27 cellular contexts compared by ENCODE assay signal in genomic region chr11:47498584-47499152, GRCh38. TPM values are rescaled to one million over a fixed set of nuclear protein-coding genes. Genes with fewer than 3 reads are reported as not detected.
DNase-seq lines count a peak whose midpoint lies in the region; ATAC-seq, FAIRE-seq and TF ChIP-seq lines count a peak whose summit lies in the region.
"Had no signal": no experiment of that assay in that cellular context is flagged by ENCODE, and none has a peak within 500 bp of the region (broad histone marks: within the 10 kb centered on the region; RNA-seq: fewer than 3 reads in every experiment).

No MANE protein-coding gene starts in this region.

- H3K9me3 ChIP-seq in A673 (ENCODE audit: low read depth, low read length, poor library complexity, severe bottlenecking) (no peaks in the 10 kb centered on the region), K562 (replicated peaks; ENCODE audit: control insufficient read depth, insufficient read depth, low read depth, low read length) (no peaks in the 10 kb centered on the region)
- H3K9me3 ChIP-seq: ascending aorta, MG63, SJSA1, spleen, testis, vagina had no signal

- FAIRE-seq in GM19239 (lab: Jason Lieb, UNC), result peak; percentile 18
- no peak for FAIRE-seq in K562 (lab: Jason Lieb, UNC)
- FAIRE-seq: endometrium, kidney had no signal

- no peak overlapping the region for H3K4me2 ChIP-seq in K562 (ENCODE audit: insufficient read depth, low read length)

- peaks cover 38% of the 10 kb centered on the region for H3K4me1 Mint-ChIP-seq in nephron progenitor cell
- H3K4me1 Mint-ChIP-seq in progenitor cell of endocrine pancreas (ENCODE audit: low read depth), result peaks cover 26% of the 10 kb centered on the region

- peak overlapping the region; percentile 88 for H3K27ac Mint-ChIP-seq in nephron progenitor cell
- H3K27ac Mint-ChIP-seq in progenitor cell of endocrine pancreas, result no peak overlapping the region
- H3K27ac Mint-ChIP-seq: activated T-helper 17 cell treated with anti-CD3 and anti-CD28 coated beads, Interleukin-2, amount 50 U/mL, for 72 hours had no signal

- no peaks in the 10 kb centered on the region for H3K9me3 Mint-ChIP-seq in nephron progenitor cell
- no peaks in the 10 kb centered on the region for H3K9me3 Mint-ChIP-seq in progenitor cell of endocrine pancreas (ENCODE audit: low read depth)
- H3K9me3 Mint-ChIP-seq: activated naive CD4-positive, alpha-beta T cell treated with anti-CD3 and anti-CD28 coated beads, Interleukin-2, amount 50 U/mL, for 24 hours; activated T-helper 17 cell treated with anti-CD3 and anti-CD28 coated beads, Interleukin-2, amount 50 U/mL, for 72 hours; stimulated activated naive B cell treated with anti-CD40 and anti-IgM and Interleukin-4, amounts not matched to agents 10 μg/mL and 1 μg/mL and 100 μg/mL, for 72 hours had no signal

- H3K4me1 ChIP-seq in A673 (ENCODE audit: insufficient read depth, low read length, poor library complexity, severe bottlenecking) (peaks cover 64% of the 10 kb centered on the region), K562 (replicated peaks in 1 of 2; ENCODE audit: control insufficient read depth in 2 of 2, insufficient read depth in 2 of 2, low read length in 2 of 2) (peaks cover 4 to 10% of the 10 kb centered on the region in 2 experiments; a peak in 3 of 5 replicates)

- H3K27me3 ChIP-seq in A673 (replicated peaks; ENCODE audit: insufficient read depth, low read depth, low read length, poor library complexity), result no peaks in the 10 kb centered on the region
- no peaks in the 10 kb centered on the region for H3K27me3 ChIP-seq in K562 (ENCODE audit: control insufficient read depth in 2 of 2, insufficient read depth in 2 of 2, low read length in 2 of 2)
- H3K27me3 ChIP-seq: ascending aorta, MG63, SJSA1, spleen, testis, vagina had no signal

- DNase-seq in A673 (ENCODE audit: low spot score) (no peak), GM19239 (ENCODE audit: insufficient read length, low spot score) (no peak), K562 (ENCODE audit: extremely low read depth in 1 of 4, low spot score in 3 of 4) (no peak), nephron progenitor cell (no peak), progenitor cell of endocrine pancreas (ENCODE audit: low spot score, unreplicated experiment) (no peak)
- DNase-seq: ACHN; kidney; MG63; NCI-H510A treated with DMSO at 0.1 percent for 48 hours; NK-92 treated with Interleukin-12 subunit alpha and Interleukin-12 subunit beta, amount 100 ng/mL, for 24 hours; spleen; stimulated activated CD4-positive, alpha-beta T cell treated with anti-CD3 and anti-CD28 coated beads, Interleukin-2, amount 100 ng/mL, for 48 hours; stimulated activated naive B cell treated with anti-CD40 and anti-IgM and Interleukin-4, amounts not matched to agents 10 μg/mL and 1 μg/mL and 100 μg/mL, for 72 hours; testis had no signal

- H3K36me3 Mint-ChIP-seq in nephron progenitor cell (ENCODE audit: low read depth), result peaks cover 26% of the 10 kb centered on the region
- H3K36me3 Mint-ChIP-seq in progenitor cell of endocrine pancreas (ENCODE audit: insufficient read depth), result peaks cover 3% of the 10 kb centered on the region

- TF ChIP-seq POLR2A in K562 (conservative IDR thresholded peaks at IDR 0.05), result no peak

- no peak overlapping the region for H3K9ac ChIP-seq in K562 (ENCODE audit: insufficient read depth in 1 of 2, low read depth in 2 of 2, low read length in 2 of 2)

- H3K27ac ChIP-seq in A673 (ENCODE audit: low read depth, low read length, poor library complexity, severe bottlenecking) (peak overlapping the region; percentile 0), K562 (ENCODE audit: extremely low read depth, low read depth, low read length) (no peak overlapping the region)
- H3K27ac ChIP-seq: ascending aorta, SJSA1, vagina had no signal

- POLR2A ChIA-PET in A673 (lab: Charles Lee; ENCODE audit: low non-redundant PET) (interaction anchor here (1.0 kb wide), 1 partner anchor 17 kb away, joined by 4 read pairs; no protein-coding TSS in a partner anchor), K562 (lab: Yijun Ruan, JAX) (interaction anchor here (0.7 to 4.1 kb wide), 4 partner anchors 8 to 15 kb away, joined by 3 to 14 read pairs (median 8); no protein-coding TSS in a partner anchor)

- no peak overlapping the region for H2AFZ ChIP-seq in K562 (ENCODE audit: low read depth, low read length)

- H3K36me3 ChIP-seq in A673 (ENCODE audit: insufficient read depth, low read length, poor library complexity, severe bottlenecking) (peaks cover 39% of the 10 kb centered on the region), K562 (ENCODE audit: control insufficient read depth, insufficient read depth, low read length) (peaks cover 76% of the 10 kb centered on the region)
- H3K36me3 ChIP-seq: vagina had no signal

- 74% methylated on average over 4 of the region's 4 CpGs for WGBS in K562 (ENCODE audit: insufficient coverage, low coverage, missing lambda C conversion rate)

- no peak for TF ChIP-seq RAD21 in K562 (CRISPR knock-in tag; conservative IDR thresholded peaks at IDR 0.05 in 1 of 2, IDR thresholded peaks at IDR 0.05 in 1 of 2)

- TF ChIP-seq CTCF in A673 (conservative IDR thresholded peaks at IDR 0.05; ENCODE audit: low read depth, low read length) (no peak), K562 (IDR thresholded peaks at IDR 0.05 in 2 of 3, conservative IDR thresholded peaks at IDR 0.05 in 1 of 3; ENCODE audit: insufficient read depth in 2 of 3, low read depth in 1 of 3, low read length in 3 of 3) (no peak), nephron progenitor cell (IDR thresholded peaks at IDR 0.05) (no peak), progenitor cell of endocrine pancreas (IDR thresholded peaks at IDR 0.05; ENCODE audit: unreplicated experiment) (no peak)

- BruUV-seq in A673 (replicated peaks; lab: Mats Ljungman, UMichigan) (no TSS peak), K562 (replicated peaks; lab: Mats Ljungman, UMichigan) (no TSS peak)

- H4K20me1 ChIP-seq in K562 (replicated peaks; ENCODE audit: control insufficient read depth, insufficient read depth, low read length), result peaks cover 16% of the 10 kb centered on the region

- H3K27me3 Mint-ChIP-seq in nephron progenitor cell (ENCODE audit: low read depth, poor library complexity), result no peaks in the 10 kb centered on the region
- H3K27me3 Mint-ChIP-seq in progenitor cell of endocrine pancreas, result no peaks in the 10 kb centered on the region
- H3K27me3 Mint-ChIP-seq: activated naive CD4-positive, alpha-beta T cell treated with anti-CD3 and anti-CD28 coated beads, Interleukin-2, amount 50 U/mL, for 24 hours; activated T-helper 17 cell treated with anti-CD3 and anti-CD28 coated beads, Interleukin-2, amount 50 U/mL, for 72 hours; stimulated activated naive B cell treated with anti-CD40 and anti-IgM and Interleukin-4, amounts not matched to agents 10 μg/mL and 1 μg/mL and 100 μg/mL, for 72 hours had no signal

- no peak overlapping the region for H3K4me3 ChIP-seq in A673 (ENCODE audit: low read depth, low read length, poor library complexity, severe bottlenecking)
- no peak overlapping the region for H3K4me3 ChIP-seq in K562
- H3K4me3 ChIP-seq: ascending aorta, lung, MG63, SJSA1, testis, vagina had no signal

- in situ Hi-C loops in K562 (cut with MboI), result no loop called here

- intact Hi-C loops in A673 (cut with micrococcal nuclease; ENCODE audit: unreplicated experiment), result no loop called here
- intact Hi-C loops in K562 (cut with micrococcal nuclease), result no loop called here

- CTCF ChIA-PET in A673 (lab: Charles Lee), result interaction anchor here (0.5 kb wide), 1 partner anchor 44 kb away, joined by 6 read pairs; no protein-coding TSS in a partner anchor
- CTCF ChIA-PET in K562 (lab: Yijun Ruan, JAX; ENCODE audit: low intra/inter-chr PET ratio), result no interaction called here

- H3K79me2 ChIP-seq in K562 (ENCODE audit: control insufficient read depth, insufficient read depth, low read length), result peaks cover 99% of the 10 kb centered on the region

- H3K4me3 Mint-ChIP-seq in nephron progenitor cell, result no peak overlapping the region
- no peak overlapping the region for H3K4me3 Mint-ChIP-seq in progenitor cell of endocrine pancreas (ENCODE audit: low read depth)
- H3K4me3 Mint-ChIP-seq: activated naive CD4-positive, alpha-beta T cell treated with anti-CD3 and anti-CD28 coated beads, Interleukin-2, amount 50 U/mL, for 24 hours; activated T-helper 17 cell treated with anti-CD3 and anti-CD28 coated beads, Interleukin-2, amount 50 U/mL, for 72 hours had no signal

- no peak for TF ChIP-seq EP300 in K562 (IDR thresholded peaks at IDR 0.05; ENCODE audit: low read length)

- peaks cover 4% of the 10 kb centered on the region for H3K9me1 ChIP-seq in K562 (ENCODE audit: control insufficient read depth, insufficient read depth, low read length)

- ATAC-seq in K562, result no peak
- no peak for ATAC-seq in HG03039 (IDR thresholded peaks at IDR 0.05; ENCODE audit: unreplicated experiment)
- no peak for ATAC-seq in HG03025 (IDR thresholded peaks at IDR 0.05; ENCODE audit: low FRiP score, unreplicated experiment)
- ATAC-seq in GM19324 (IDR thresholded peaks at IDR 0.05; ENCODE audit: low FRiP score, unreplicated experiment), result no peak
- ATAC-seq: activated T-helper 17 cell treated with anti-CD3 and anti-CD28 coated beads, Interleukin-2, amount 50 U/mL, for 72 hours; HCT116; Panc1 had no signal

RNA-seq across cellular contexts. Expression of gene RAPSN, which starts 49.7 kb away (rescaled TPM):
- total RNA-seq in A673 (2021), result 1.0 TPM in 2 replicates
- total RNA-seq in K562 (2011; cell fraction: chromatin; rRNA removed; ENCODE audit: low replicate concordance), result not detected in 2 replicates
- not detected in 2 replicates for total RNA-seq in K562 (2011; cell fraction: nucleolus; rRNA removed)
- total RNA-seq in K562 (2011; cell fraction: nucleoplasm; rRNA removed), result not detected in 2 replicates
- total RNA-seq in K562 (2014; rRNA removed), result not detected in 2 replicates
- not detected in 2 replicates for total RNA-seq in K562 (2014; rRNA removed; fragmentation: Illumina TruSeq; extraction: Trizol)
- total RNA-seq in K562 (2015; rRNA removed; fragmentation: Illumina TruSeq; extraction: Trizol), result 0.11 TPM in 1 of 2 replicates, not detected in the other
- total RNA-seq in K562 (2021), result 0.13 TPM in 1 of 2 replicates, not detected in the other
- 0.06 TPM in 1 of 2 replicates, not detected in the other for polyA plus RNA-seq in K562 (2011; rRNA removed)
- polyA plus RNA-seq in K562 (2011; cell fraction: cytosol; rRNA removed), result 0.04 TPM in 1 of 2 replicates, not detected in the other
- polyA plus RNA-seq in K562 (2011; cell fraction: nucleus; rRNA removed), result not detected in 2 replicates
- 0.14 TPM in 1 of 2 replicates, not detected in the other for polyA plus RNA-seq in K562 (2012)
- not detected in 2 replicates for polyA plus RNA-seq in K562 (2014; fragmentation: Illumina TruSeq; extraction: Trizol)
- polyA plus RNA-seq in K562 (2014; fragmentation: Nextera tagmentation; extraction: Ambion mirVana), result not detected
- not detected in 2 replicates for polyA plus RNA-seq in K562 (2014; rRNA removed)
- polyA minus RNA-seq in K562 (2011; rRNA and poly(A)+ RNA removed), result not detected in 2 replicates
- polyA minus RNA-seq in K562 (2011; cell fraction: cytosol; rRNA and poly(A)+ RNA removed), result not detected in 2 replicates
- not detected in 2 replicates for polyA minus RNA-seq in K562 (2011; cell fraction: nucleus; rRNA and poly(A)+ RNA removed)
- 0.42 and 0.81 TPM in 2 replicates for total RNA-seq in progenitor cell of endocrine pancreas
- total RNA-seq: ascending aorta, vagina had no signal
- polyA plus RNA-seq: fibroblast of lung had no signal

RNA-seq across cellular contexts. Expression of gene CELF1, which starts 54.3 kb away (rescaled TPM):
- total RNA-seq in A673 (2021) (246 and 257 TPM in 2 replicates), K562 (2014; rRNA removed) (59.2 and 63.9 TPM in 2 replicates), K562 (2014; rRNA removed; fragmentation: Illumina TruSeq; extraction: Trizol) (77.4 and 79.1 TPM in 2 replicates), K562 (2015; rRNA removed; fragmentation: Illumina TruSeq; extraction: Trizol) (65.1 and 71.4 TPM in 2 replicates), K562 (2021) (102 and 111 TPM in 2 replicates), progenitor cell of endocrine pancreas (161 and 163 TPM in 2 replicates)
- 291 and 350 TPM in 2 replicates for total RNA-seq in K562 (2011; cell fraction: chromatin; rRNA removed; ENCODE audit: low replicate concordance)
- total RNA-seq in K562 (2011; cell fraction: nucleolus; rRNA removed), result 140 and 172 TPM in 2 replicates
- total RNA-seq in K562 (2011; cell fraction: nucleoplasm; rRNA removed), result 256 and 337 TPM in 2 replicates
- polyA plus RNA-seq in K562 (2011; rRNA removed) (124 and 142 TPM in 2 replicates), K562 (2014; fragmentation: Illumina TruSeq; extraction: Trizol) (75.0 and 81.6 TPM in 2 replicates), K562 (2014; fragmentation: Nextera tagmentation; extraction: Ambion mirVana) (10 to 100 TPM; 11.3 to 21.6 TPM), K562 (2014; rRNA removed) (82.8 and 88.9 TPM in 2 replicates)
- 75.5 and 93.9 TPM in 2 replicates for polyA plus RNA-seq in K562 (2011; cell fraction: cytosol; rRNA removed)
- polyA plus RNA-seq in K562 (2011; cell fraction: nucleus; rRNA removed), result 276 and 281 TPM in 2 replicates
- polyA plus RNA-seq in K562 (2012), result 28.5 and 38.8 TPM in 2 replicates
- 138 and 183 TPM in 2 replicates for polyA minus RNA-seq in K562 (2011; rRNA and poly(A)+ RNA removed)
- 71.5 and 87.3 TPM in 2 replicates for polyA minus RNA-seq in K562 (2011; cell fraction: cytosol; rRNA and poly(A)+ RNA removed)
- 67.6 and 122 TPM in 2 replicates for polyA minus RNA-seq in K562 (2011; cell fraction: nucleus; rRNA and poly(A)+ RNA removed)
